Comparison of ENCODE assay signal across 13 cellular contexts in genomic region chr5:53490747-53491146, GRCh38. TPM values are rescaled to one million over a fixed set of nuclear protein-coding genes. Genes with fewer than 3 reads are reported as not detected.
DNase-seq lines count a peak whose midpoint lies in the region; ATAC-seq and TF ChIP-seq lines count a peak whose summit lies in the region.
"Had no signal": no experiment of that assay in that cellular context is flagged by ENCODE, and none has a peak within 500 bp of the region (broad histone marks: within the 10 kb centered on the region; RNA-seq: fewer than 3 reads in every experiment).

No MANE protein-coding gene starts in this region.

- no peaks in the 10 kb centered on the region for H4K20me1 ChIP-seq in neural progenitor cell (ENCODE audit: low read depth)

- H3K27ac ChIP-seq in endodermal cell (ENCODE audit: low read depth, low read length) (peak overlapping the region; percentile 2), neural progenitor cell (no peak overlapping the region), suprapubic skin (no peak overlapping the region)

- ATAC-seq in HG02840 (IDR thresholded peaks at IDR 0.05; ENCODE audit: low FRiP score, unreplicated experiment) = no peak
- ATAC-seq in HG02852 (IDR thresholded peaks at IDR 0.05; ENCODE audit: unreplicated experiment) = no peak
- ATAC-seq: stimulated activated effector memory CD8-positive, alpha-beta T cell treated with anti-CD3 and anti-CD28 coated beads, Interleukin-12 subunit alpha, Interleukin-12 subunit beta, amount 100 ng/mL, for 72 hours had no signal

- H3K27ac Mint-ChIP-seq in endodermal cell (no peak overlapping the region), neural progenitor cell (no peak overlapping the region)
- H3K27ac Mint-ChIP-seq: stimulated activated effector memory CD8-positive, alpha-beta T cell treated with anti-CD3 and anti-CD28 coated beads, Interleukin-12 subunit alpha, Interleukin-12 subunit beta, amount 100 ng/mL, for 72 hours had no signal

- H3K9ac ChIP-seq in endodermal cell (ENCODE audit: extremely low read depth, low read length, poor library complexity, severe bottlenecking) = no peak overlapping the region
- H3K9ac ChIP-seq in neural progenitor cell = no peak overlapping the region

- peaks cover 7% of the 10 kb centered on the region for H3K36me3 Mint-ChIP-seq in endodermal cell (ENCODE audit: low read depth)
- peaks cover 3% of the 10 kb centered on the region for H3K36me3 Mint-ChIP-seq in neural progenitor cell
- H3K36me3 Mint-ChIP-seq: stimulated activated effector memory CD8-positive, alpha-beta T cell treated with anti-CD3 and anti-CD28 coated beads, Interleukin-12 subunit alpha, Interleukin-12 subunit beta, amount 100 ng/mL, for 72 hours had no signal

- H3K9me3 ChIP-seq in MG63 = peaks cover 8% of the 10 kb centered on the region
- H3K9me3 ChIP-seq in endodermal cell (ENCODE audit: control insufficient read depth, low read length) = no peaks in the 10 kb centered on the region
- no peaks in the 10 kb centered on the region for H3K9me3 ChIP-seq in neural progenitor cell (ENCODE audit: low read depth)
- H3K9me3 ChIP-seq in suprapubic skin = no peaks in the 10 kb centered on the region

- no peak overlapping the region for H3K4me3 Mint-ChIP-seq in endodermal cell
- H3K4me3 Mint-ChIP-seq in neural progenitor cell = no peak overlapping the region
- H3K4me3 Mint-ChIP-seq: central memory CD8-positive, alpha-beta T cell; stimulated activated effector memory CD8-positive, alpha-beta T cell treated with anti-CD3 and anti-CD28 coated beads, Interleukin-12 subunit alpha, Interleukin-12 subunit beta, amount 100 ng/mL, for 72 hours had no signal

- H3K27me3 Mint-ChIP-seq in endodermal cell (ENCODE audit: insufficient read depth) (no peaks in the 10 kb centered on the region), neural progenitor cell (ENCODE audit: insufficient read depth, low read depth) (peaks cover 2% of the 10 kb centered on the region)

- H3K4me2 ChIP-seq in neural progenitor cell = no peak overlapping the region

- peak overlapping the region; percentile 36 for H2AFZ ChIP-seq in neural progenitor cell (replicated peaks)

- no peak for TF ChIP-seq POLR2A in suprapubic skin (IDR thresholded peaks at IDR 0.05)

- H3F3A ChIP-seq in neural progenitor cell (ENCODE audit: low read depth) = peaks cover 29% of the 10 kb centered on the region

- DNase-seq in GM03348 (ENCODE audit: low spot score) (peak; percentile 73), MG63 (peak; percentile 92), endodermal cell (no peak), neural progenitor cell (ENCODE audit: low spot score) (no peak), suprapubic skin (ENCODE audit: low spot score in 2 of 2) (no peak)
- DNase-seq in activated CD4-positive, alpha-beta T cell treated with anti-CD3 and anti-CD28 coated beads for 48 hours = no peak
- DNase-seq: DMS79; stimulated activated CD4-positive, alpha-beta T cell treated with anti-CD3 and anti-CD28 coated beads, Interleukin-15, amount 100 ng/mL, for 24 hours had no signal

- H3K4me1 ChIP-seq in endodermal cell (ENCODE audit: control insufficient read depth, insufficient read depth, low read length) (peaks cover 8% of the 10 kb centered on the region), neural progenitor cell (peaks cover 11% of the 10 kb centered on the region), suprapubic skin (no peaks in the 10 kb centered on the region)

- no peaks in the 10 kb centered on the region for H3K27me3 ChIP-seq in MG63
- H3K27me3 ChIP-seq in endodermal cell (ENCODE audit: control insufficient read depth, insufficient read depth, low read length, poor library complexity, severe bottlenecking) = no peaks in the 10 kb centered on the region
- H3K27me3 ChIP-seq in neural progenitor cell = no peaks in the 10 kb centered on the region
- H3K27me3 ChIP-seq in suprapubic skin = no peaks in the 10 kb centered on the region

- H3K36me3 ChIP-seq in MG63 (peaks cover 12% of the 10 kb centered on the region), endodermal cell (ENCODE audit: control insufficient read depth, insufficient read depth, low read length) (peaks cover 18% of the 10 kb centered on the region), neural progenitor cell (no peaks in the 10 kb centered on the region), suprapubic skin (no peaks in the 10 kb centered on the region)

- TF ChIP-seq CTCF in endodermal cell (conservative IDR thresholded peaks at IDR 0.05) (no peak), neural progenitor cell (IDR thresholded peaks at IDR 0.05) (no peak), suprapubic skin (IDR thresholded peaks at IDR 0.05) (no peak)

- no peaks in the 10 kb centered on the region for H3K79me2 ChIP-seq in neural progenitor cell (ENCODE audit: low read depth)

- H3K9me3 Mint-ChIP-seq in endodermal cell (no peaks in the 10 kb centered on the region), neural progenitor cell (peaks cover 10% of the 10 kb centered on the region)
- H3K9me3 Mint-ChIP-seq: stimulated activated effector memory CD8-positive, alpha-beta T cell treated with anti-CD3 and anti-CD28 coated beads, Interleukin-12 subunit alpha, Interleukin-12 subunit beta, amount 100 ng/mL, for 72 hours had no signal

- H3K4me3 ChIP-seq in MG63 = no peak overlapping the region
- H3K4me3 ChIP-seq in endodermal cell (ENCODE audit: low read length) = no peak overlapping the region
- no peak overlapping the region for H3K4me3 ChIP-seq in neural progenitor cell
- H3K4me3 ChIP-seq in suprapubic skin = no peak overlapping the region

- TF ChIP-seq EP300 in suprapubic skin (IDR thresholded peaks at IDR 0.05) = no peak

- H3K4me1 Mint-ChIP-seq in endodermal cell = peaks cover 12% of the 10 kb centered on the region
- no peaks in the 10 kb centered on the region for H3K4me1 Mint-ChIP-seq in neural progenitor cell
- H3K4me1 Mint-ChIP-seq: central memory CD8-positive, alpha-beta T cell; stimulated activated effector memory CD8-positive, alpha-beta T cell treated with anti-CD3 and anti-CD28 coated beads, Interleukin-12 subunit alpha, Interleukin-12 subunit beta, amount 100 ng/mL, for 72 hours had no signal

RNA-seq across cellular contexts. Expression of gene FST, which starts 10.3 kb away (rescaled TPM):
- total RNA-seq in MG63 (2014; rRNA removed; shearing (Covaris generic); ENCODE audit: low replicate concordance) = 114 and 131 TPM in 2 replicates
- 10 to 100 TPM; 63.5 to 91.6 TPM for total RNA-seq in endodermal cell
- 362 TPM for polyA plus RNA-seq in endodermal cell (2013, experiment 1 of 2)
- polyA plus RNA-seq in endodermal cell (2013, experiment 2 of 2) = 386 TPM
- total RNA-seq in neural progenitor cell (ENCODE audit: low replicate concordance) = 58.7 and 79.4 TPM in 2 replicates
- total RNA-seq in suprapubic skin = 10 to 100 TPM in 1 of 4 donors, 1 to 10 TPM in 3; 6.0 to 26.4 (median 6.6) TPM
- total RNA-seq: T-helper 2 cell treated with Interferon-gamma antibody and Interleukin-4, amounts not matched to agents 100 ng/mL and 5 ng/mL, for 36 hours had no signal

Comparison
In these comparisons a context has a peak if more than half of its experiments do, and no peak if none do; other contexts are left out.
1. DNase-seq: peak in GM03348 (single experiment) and MG63 (single experiment); none in endodermal cell (single experiment), neural progenitor cell (single experiment), activated CD4-positive, alpha-beta T cell treated with anti-CD3 and anti-CD28 coated beads for 48 hours (single experiment) and suprapubic skin (0 of 2).